ENCODE assay signal across 13 cellular contexts in the genomic region with DNA sequence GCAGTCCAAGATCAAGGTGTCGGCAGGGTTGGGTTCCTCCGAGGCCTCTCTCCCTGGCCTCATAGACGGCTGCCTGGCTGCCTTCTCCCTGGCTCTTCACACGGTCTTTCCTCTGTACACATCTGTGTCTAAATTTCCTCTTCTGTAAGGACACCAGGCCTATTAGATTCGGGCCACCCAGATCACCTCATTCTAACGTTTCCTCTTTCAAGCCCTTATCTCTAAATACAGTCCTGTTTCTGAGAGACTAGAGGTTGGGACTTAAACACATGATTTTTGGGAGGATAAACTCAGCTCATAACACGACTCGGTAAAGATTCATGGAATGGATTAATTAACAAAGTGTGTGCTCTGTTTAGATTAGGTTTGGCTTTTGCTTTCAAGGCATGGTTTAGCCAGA.
DNase-seq lines count a peak whose midpoint lies in the region; ATAC-seq lines count a peak whose summit lies in the region.
"Had no signal": no experiment of that assay in that cellular context is flagged by ENCODE, and none has a peak within 500 bp of the region (broad histone marks: within the 10 kb centered on the region; RNA-seq: fewer than 3 reads in every experiment).

No MANE protein-coding gene starts in this region.

- H3K9me3 Mint-ChIP-seq in activated naive CD4-positive, alpha-beta T cell treated with anti-CD3 and anti-CD28 coated beads, Interleukin-2, amount 10 ng/mL, durations not matched to agents 7 days and 5 days: no peaks in the 10 kb centered on the region
- H3K9me3 Mint-ChIP-seq in activated naive CD8-positive, alpha-beta T cell (ENCODE audit: low read depth): no peaks in the 10 kb centered on the region
- H3K9me3 Mint-ChIP-seq: neural crest cell had no signal

- peak overlapping the region; percentile 51 for H3K27ac ChIP-seq in substantia nigra (ENCODE audit: low read depth, low read length, poor library complexity, severe bottlenecking)
- H3K27ac ChIP-seq: gastrocnemius medialis, right atrium auricular region had no signal

- no peak for ATAC-seq in HG03354 (IDR thresholded peaks at IDR 0.05; ENCODE audit: poor library complexity, severe bottlenecking, unreplicated experiment)
- ATAC-seq: gastrocnemius medialis had no signal

- H3K27me3 Mint-ChIP-seq in activated naive CD4-positive, alpha-beta T cell treated with anti-CD3 and anti-CD28 coated beads, Interleukin-2, amount 10 ng/mL, durations not matched to agents 7 days and 5 days: no peaks in the 10 kb centered on the region
- H3K27me3 Mint-ChIP-seq in activated naive CD8-positive, alpha-beta T cell: no peaks in the 10 kb centered on the region

- H3K4me1 Mint-ChIP-seq in activated naive CD4-positive, alpha-beta T cell treated with anti-CD3 and anti-CD28 coated beads, Interleukin-2, amount 10 ng/mL, durations not matched to agents 7 days and 5 days: peaks cover 11% of the 10 kb centered on the region
- peaks cover 19% of the 10 kb centered on the region for H3K4me1 Mint-ChIP-seq in activated naive CD8-positive, alpha-beta T cell (ENCODE audit: low read depth)

- DNase-seq in activated naive CD4-positive, alpha-beta T cell treated with anti-CD3 and anti-CD28 coated beads, Interleukin-2, amount 10 ng/mL, durations not matched to agents 7 days and 5 days: no peak
- DNase-seq in activated naive CD4-positive, alpha-beta T cell treated with Interleukin-2 at 50 U/mL for 16 hours: no peak
- DNase-seq in NOMO-1 (lab: John Stamatoyannopoulos, UW; ENCODE audit: unreplicated experiment in 2 of 2) (peak; percentile 3 to 14), substantia nigra (lab: John Stamatoyannopoulos, UW) (no peak), NCI-H510A (lab: John Stamatoyannopoulos, UW) (no peak), DMS79 treated with DMSO at 0.1 percent for 48 hours (lab: John Stamatoyannopoulos, UW) (no peak)
- DNase-seq: ACHN, gastrocnemius medialis, SIG-M5 had no signal

- H3K4me3 Mint-ChIP-seq in activated naive CD4-positive, alpha-beta T cell treated with anti-CD3 and anti-CD28 coated beads, Interleukin-2, amount 10 ng/mL, durations not matched to agents 7 days and 5 days: no peak overlapping the region
- no peak overlapping the region for H3K4me3 Mint-ChIP-seq in activated naive CD8-positive, alpha-beta T cell
- H3K4me3 Mint-ChIP-seq: neural crest cell had no signal

- CTCF ChIA-PET in activated naive CD4-positive, alpha-beta T cell treated with anti-CD3 and anti-CD28 coated beads, Interleukin-2, amount 10 ng/mL, durations not matched to agents 7 days and 5 days (lab: Charles Lee): no interaction called here

- peaks cover 78% of the 10 kb centered on the region for H3K36me3 Mint-ChIP-seq in activated naive CD4-positive, alpha-beta T cell treated with anti-CD3 and anti-CD28 coated beads, Interleukin-2, amount 10 ng/mL, durations not matched to agents 7 days and 5 days
- peaks cover 4% of the 10 kb centered on the region for H3K36me3 Mint-ChIP-seq in activated naive CD8-positive, alpha-beta T cell

- H3K27ac Mint-ChIP-seq in activated naive CD4-positive, alpha-beta T cell treated with anti-CD3 and anti-CD28 coated beads, Interleukin-2, amount 10 ng/mL, durations not matched to agents 7 days and 5 days: peak overlapping the region; percentile 26
- H3K27ac Mint-ChIP-seq in activated naive CD8-positive, alpha-beta T cell: peak overlapping the region; percentile 86

Comparison
In these comparisons a context has a peak if more than half of its experiments do, and no peak if none do; other contexts are left out.
1. DNase-seq: peak in NOMO-1 (2 of 2); none in activated naive CD4-positive, alpha-beta T cell treated with anti-CD3 and anti-CD28 coated beads, Interleukin-2, amount 10 ng/mL, durations not matched to agents 7 days and 5 days (single experiment), activated naive CD4-positive, alpha-beta T cell treated with Interleukin-2 at 50 U/mL for 16 hours (single experiment), substantia nigra (0 of 49), NCI-H510A (single experiment) and DMS79 treated with DMSO at 0.1 percent for 48 hours (single experiment).